Comparison of ENCODE assay signal across 8 cellular contexts in genomic region chr15:52020253-52021085, GRCh38. TPM values are rescaled to one million over a fixed set of nuclear protein-coding genes. Genes with fewer than 3 reads are reported as not detected.
DNase-seq lines count a peak whose midpoint lies in the region; ATAC-seq and TF ChIP-seq lines count a peak whose summit lies in the region.

No MANE protein-coding gene starts in this region.

- peak overlapping the region; percentile 98 for H3K27ac ChIP-seq in 22Rv1

- peak overlapping the region; percentile 85 for H3K4me3 Mint-ChIP-seq in activated CD4-positive, alpha-beta memory T cell treated with anti-CD3 and anti-CD28 coated beads, Interleukin-2, amount 10 ng/mL, durations not matched to agents 7 days and 5 days

- no peak for TF ChIP-seq CTCF in 22Rv1 (IDR thresholded peaks at IDR 0.05)

- H3K4me1 Mint-ChIP-seq in activated CD4-positive, alpha-beta memory T cell treated with anti-CD3 and anti-CD28 coated beads, Interleukin-2, amount 10 ng/mL, durations not matched to agents 7 days and 5 days = peaks cover 44% of the 10 kb centered on the region

- DNase-seq in H7 (peak; percentile 42), globus pallidus (ENCODE audit: low spot score) (peak; percentile 74), sciatic nerve (ENCODE audit: low spot score) (no peak), G401 (ENCODE audit: low spot score) (no peak)
- DNase-seq in activated CD4-positive, alpha-beta memory T cell treated with anti-CD3 and anti-CD28 coated beads, Interleukin-2, amount 10 ng/mL, durations not matched to agents 7 days and 5 days = no peak

- peaks cover 4% of the 10 kb centered on the region for H3K27me3 Mint-ChIP-seq in activated CD4-positive, alpha-beta memory T cell treated with anti-CD3 and anti-CD28 coated beads, Interleukin-2, amount 10 ng/mL, durations not matched to agents 7 days and 5 days

- no peaks in the 10 kb centered on the region for H3K9me3 Mint-ChIP-seq in activated CD4-positive, alpha-beta memory T cell treated with anti-CD3 and anti-CD28 coated beads, Interleukin-2, amount 10 ng/mL, durations not matched to agents 7 days and 5 days

- H3K27ac Mint-ChIP-seq in activated CD4-positive, alpha-beta memory T cell treated with anti-CD3 and anti-CD28 coated beads, Interleukin-2, amount 10 ng/mL, durations not matched to agents 7 days and 5 days = peak overlapping the region; percentile 93

- peak overlapping the region; percentile 90 for H3K4me3 ChIP-seq in H7 (ENCODE audit: insufficient read depth, low read depth, low read length)

- intact Hi-C loops in sciatic nerve (cut with DNase I) = no loop called here

- in situ Hi-C loops in G401 (cut with HindIII; ENCODE audit: low sequenced_read_pairs) = no loop called here

- ATAC-seq in sciatic nerve (peak; percentile 3), HG02623 (IDR thresholded peaks at IDR 0.05; ENCODE audit: unreplicated experiment) (no peak), HG03460 (IDR thresholded peaks at IDR 0.05; ENCODE audit: unreplicated experiment) (no peak)

- peaks cover 13% of the 10 kb centered on the region for H3K36me3 Mint-ChIP-seq in activated CD4-positive, alpha-beta memory T cell treated with anti-CD3 and anti-CD28 coated beads, Interleukin-2, amount 10 ng/mL, durations not matched to agents 7 days and 5 days (ENCODE audit: low read depth)

- POLR2A ChIA-PET in activated CD4-positive, alpha-beta memory T cell treated with anti-CD3 and anti-CD28 coated beads, Interleukin-2, amount 10 ng/mL, durations not matched to agents 7 days and 5 days (lab: Charles Lee) = interaction anchor here (0.6 to 4.5 kb wide), 28 partner anchors 8 to 662 kb away, joined by 3 to 56 read pairs (median 4); partner anchors contain the start of genes ATOSA and LEO1

- no peaks in the 10 kb centered on the region for H3K36me3 ChIP-seq in H7 (replicated peaks; ENCODE audit: control insufficient read depth, insufficient read depth, low read length)

- no peaks in the 10 kb centered on the region for H3K27me3 ChIP-seq in H7 (ENCODE audit: control insufficient read depth, insufficient read depth, low read length)

- CTCF ChIA-PET in activated CD4-positive, alpha-beta memory T cell treated with anti-CD3 and anti-CD28 coated beads, Interleukin-2, amount 10 ng/mL, durations not matched to agents 7 days and 5 days (lab: Charles Lee) = interaction anchor here (0.9 to 4.4 kb wide), 7 partner anchors 9 to 92 kb away, joined by 4 to 19 read pairs (median 5); no protein-coding TSS in a partner anchor

RNA-seq across cellular contexts. Expression of gene MAPK6, which starts 1.4 kb away (rescaled TPM):
- total RNA-seq in H7 (2014; rRNA removed; shearing (Covaris generic)) = 77.0 and 83.7 TPM in 2 replicates
- total RNA-seq in activated CD4-positive, alpha-beta memory T cell treated with anti-CD3 and anti-CD28 coated beads, Interleukin-2, amount 10 ng/mL, durations not matched to agents 7 days and 5 days = 10 to 100 TPM; 44.9 to 47.9 TPM
- 26.3 TPM for total RNA-seq in sciatic nerve
- total RNA-seq in G401 (2014; rRNA removed; shearing (Covaris generic)) = 51.4 and 70.7 TPM in 2 replicates

RNA-seq across cellular contexts. Expression of gene LEO1, which starts 48.9 kb away (rescaled TPM):
- 15.1 and 26.9 TPM in 2 replicates for total RNA-seq in H7 (2014; rRNA removed; shearing (Covaris generic))
- 10 to 100 TPM; 31.2 to 32.8 TPM for total RNA-seq in activated CD4-positive, alpha-beta memory T cell treated with anti-CD3 and anti-CD28 coated beads, Interleukin-2, amount 10 ng/mL, durations not matched to agents 7 days and 5 days
- total RNA-seq in sciatic nerve = 11.9 TPM
- 32.9 and 48.7 TPM in 2 replicates for total RNA-seq in G401 (2014; rRNA removed; shearing (Covaris generic))

Comparison
In these comparisons a context has a peak if more than half of its experiments do, and no peak if none do; other contexts are left out.
1. DNase-seq: peak in H7 (single experiment) and globus pallidus (single experiment); none in activated CD4-positive, alpha-beta memory T cell treated with anti-CD3 and anti-CD28 coated beads, Interleukin-2, amount 10 ng/mL, durations not matched to agents 7 days and 5 days (single experiment), sciatic nerve (single experiment) and G401 (single experiment).